Comparison of ENCODE assay signal across 8 cellular contexts in the genomic region with DNA sequence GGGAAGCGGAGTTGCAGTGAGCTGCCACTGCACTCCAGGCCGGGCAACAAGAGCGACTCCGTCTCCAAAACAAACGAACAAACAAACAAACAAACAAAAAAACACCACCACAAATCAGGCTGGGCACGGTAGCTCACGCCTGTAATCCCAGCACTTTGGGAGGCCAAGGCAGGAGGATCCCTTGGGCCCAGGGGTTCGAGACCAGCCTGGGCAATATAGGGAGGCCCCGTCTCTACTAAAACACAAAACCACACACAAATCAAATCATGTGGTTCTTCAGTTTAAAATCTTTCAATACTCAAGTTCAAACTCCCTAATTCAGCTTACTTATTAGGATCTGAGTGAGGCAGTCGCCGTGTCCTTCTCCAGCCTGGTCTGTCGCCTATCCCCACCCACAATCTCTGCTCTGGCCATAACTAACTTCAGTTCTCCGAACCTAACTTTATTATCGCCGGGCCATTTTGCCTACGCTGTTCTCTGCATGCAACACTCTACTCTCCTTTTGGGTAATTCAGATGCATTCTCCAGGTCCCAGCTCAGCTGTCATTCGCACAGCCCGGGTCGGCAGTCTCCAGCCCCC. TPM values are rescaled to one million over a fixed set of nuclear protein-coding genes. Genes with fewer than 3 reads are reported as not detected.
A peak's percentile ranks its signal among the peaks of the same experiment; 100 is the strongest.
DNase-seq lines count a peak whose midpoint lies in the region; ATAC-seq and TF ChIP-seq lines count a peak whose summit lies in the region.

No MANE protein-coding gene starts in this region.

- H3K27ac ChIP-seq in Karpas-422 (ENCODE audit: low read length) (peak overlapping the region; percentile 49; the same call in 1 of the 2 replicates), coronary artery (peak overlapping the region; percentile 74 to 89)

- peak overlapping the region; percentile 90 to 99 (median 96) for H3K4me3 Mint-ChIP-seq in naive B cell

- peak overlapping the region; percentile 81 for H3K4me2 ChIP-seq in Karpas-422 (ENCODE audit: low read depth, low read length, poor library complexity, severe bottlenecking)

- in situ Hi-C loops in GM13976 (cut with MboI; ENCODE audit: low sequenced_read_pairs, unreplicated experiment): no loop called here

- no peaks in the 10 kb centered on the region for H3K27me3 Mint-ChIP-seq in naive B cell

- no peaks in the 10 kb centered on the region for H3K9me3 Mint-ChIP-seq in naive B cell

- no peaks in the 10 kb centered on the region for H3K9me3 ChIP-seq in Karpas-422 (ENCODE audit: low read length)

- TF ChIP-seq CTCF in coronary artery (IDR thresholded peaks at IDR 0.05): no peak
- no peak for TF ChIP-seq CTCF in GM13976 (IDR thresholded peaks at IDR 0.05; ENCODE audit: borderline replicate concordance, control extremely low read depth, extremely low read depth, insufficient read depth, missing control alignments)

- DNase-seq in NCI-H510A treated with DMSO at 0.1 percent for 48 hours (lab: John Stamatoyannopoulos, UW) (peak; percentile 10), NCI-H510A (lab: John Stamatoyannopoulos, UW) (no peak), Karpas-422 (no peak), coronary artery (ENCODE audit: low spot score) (no peak), naive B cell (no peak), GM13976 (ENCODE audit: low spot score) (no peak), NCI-H2171 (lab: John Stamatoyannopoulos, UW) (no peak), Kasumi-1 (lab: John Stamatoyannopoulos, UW) (no peak)

- H2AFZ ChIP-seq in Karpas-422 (ENCODE audit: low read length): peak overlapping the region; percentile 80; the same call in 1 of the 2 replicates

- peak overlapping the region in 5 of 6 donors; percentile 77 to 95 (median 91) for H3K27ac Mint-ChIP-seq in naive B cell

- H3K4me1 Mint-ChIP-seq in naive B cell: peaks cover 36 to 46% (median 44%) of the 10 kb centered on the region in 3 donors

- no peaks in the 10 kb centered on the region for H3K36me3 Mint-ChIP-seq in naive B cell

- peak overlapping the region; percentile 96 for H3K4me3 ChIP-seq in Karpas-422 (ENCODE audit: low read length)
- peak overlapping the region; percentile 82 for H3K4me3 ChIP-seq in coronary artery

- H3K9ac ChIP-seq in Karpas-422 (ENCODE audit: low read length): peak overlapping the region; percentile 94

- H4K20me1 ChIP-seq in Karpas-422 (ENCODE audit: insufficient read depth, low read depth, low read length): peaks cover 8% of the 10 kb centered on the region; the same call in 1 of the 2 replicates

- peaks cover 58% of the 10 kb centered on the region for H3K79me2 ChIP-seq in Karpas-422 (ENCODE audit: low read length)

- no peaks in the 10 kb centered on the region for H3K36me3 ChIP-seq in Karpas-422 (ENCODE audit: insufficient read depth, low read length)

- peak; percentile 4 to 5 for ATAC-seq in naive B cell (ENCODE audit: low read depth in 2 of 2)

- peaks cover 26% of the 10 kb centered on the region for H3K4me1 ChIP-seq in Karpas-422 (ENCODE audit: low read length)

- H3K27me3 ChIP-seq in Karpas-422 (ENCODE audit: low read length): no peaks in the 10 kb centered on the region

- H3K9me2 ChIP-seq in Karpas-422 (replicated peaks; ENCODE audit: insufficient read depth, low read length): no peaks in the 10 kb centered on the region

RNA-seq across cellular contexts. Expression of gene RTF1, which starts 0.6 kb away (rescaled TPM):
- 25.7 and 33.5 TPM in 2 replicates for total RNA-seq in Karpas-422 (2014; rRNA removed; shearing (Covaris generic); ENCODE audit: low replicate concordance)
- 10 to 100 TPM in 5 of 6 donors, 1 to 10 TPM in 1; 7.7 to 26.4 (median 22.0) TPM for polyA plus RNA-seq in naive B cell (ENCODE audit: low read depth in 6 of 6)

RNA-seq across cellular contexts. Expression of gene NDUFAF1, which starts 14.0 kb away (rescaled TPM):
- total RNA-seq in Karpas-422 (2014; rRNA removed; shearing (Covaris generic); ENCODE audit: low replicate concordance): 22.6 and 24.7 TPM in 2 replicates
- polyA plus RNA-seq in naive B cell (ENCODE audit: low read depth in 6 of 6): 10 to 100 TPM; 10.3 to 26.3 (median 19.9) TPM
